8 cellular contexts compared by ENCODE assay signal in the genomic region with DNA sequence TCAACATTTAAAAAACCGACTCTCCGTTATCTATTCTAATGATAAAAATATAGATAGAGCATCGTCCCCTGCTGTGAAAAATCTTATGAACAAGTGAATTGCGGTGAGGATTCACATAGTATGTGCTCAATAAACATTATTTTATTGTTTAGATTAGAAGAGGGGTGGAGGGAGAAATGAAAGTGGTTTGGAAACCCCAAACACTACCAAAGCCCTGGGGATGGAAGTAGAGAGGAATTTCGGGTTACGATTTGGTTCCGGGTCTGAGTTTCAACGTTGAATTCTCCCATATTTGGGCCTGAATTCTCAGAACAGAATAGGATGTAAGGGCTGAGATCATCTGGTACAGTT. TPM values are rescaled to one million over a fixed set of nuclear protein-coding genes. Genes with fewer than 3 reads are reported as not detected.
DNase-seq lines count a peak whose midpoint lies in the region; ATAC-seq and TF ChIP-seq lines count a peak whose summit lies in the region.

No MANE protein-coding gene starts in this region.

- POLR2A ChIA-PET in MCF 10A (lab: Yijun Ruan, JAX): interaction anchor here (0.6 to 3.7 kb wide), 28 partner anchors 9 to 896 kb away, joined by 3 to 72 read pairs (median 4); partner anchors contain the start of genes EYA3, FAM76A, IFI6 and MAP3K6

- H3K36me3 ChIP-seq in cardiac muscle cell (no peaks in the 10 kb centered on the region), mesodermal cell (ENCODE audit: control insufficient read depth, insufficient read depth, low read length) (peaks cover 3% of the 10 kb centered on the region), urinary bladder (ENCODE audit: insufficient read depth) (no peaks in the 10 kb centered on the region)

- H3K27ac ChIP-seq in cardiac muscle cell: peak overlapping the region; percentile 12
- H3K27ac ChIP-seq in mesodermal cell (ENCODE audit: low read depth, low read length, severe bottlenecking): peak overlapping the region; percentile 71
- H3K27ac ChIP-seq in urinary bladder (ENCODE audit: low read depth): peak overlapping the region; percentile 51

- BruUV-seq in MCF 10A (replicated peaks; lab: Mats Ljungman, UMichigan): TSS peak; percentile 94

- ATAC-seq in Right ventricle myocardium superior (ENCODE audit: poor library complexity) (no peak), HG02678 (IDR thresholded peaks at IDR 0.05; ENCODE audit: unreplicated experiment) (no peak)

- H3K36me3 Mint-ChIP-seq in MCF 10A (ENCODE audit: insufficient read depth, unreplicated experiment): no peaks in the 10 kb centered on the region

- intact Hi-C loops in Right ventricle myocardium superior (cut with DNase I) (no loop called here), MCF 10A (cut with micrococcal nuclease) (loop anchor here (5.0 kb wide), 2 partner anchors 60 to 100 kb away; partner anchors contain the start of genes IFI6 and PPP1R8)

- WGBS in mesodermal cell (ENCODE audit: insufficient coverage in 2 of 2), 2 experiments: 17 to 50% methylated on average over 1 to 2 of the region's 8 CpGs
- 8% methylated on average over 8 of the region's 8 CpGs for WGBS in urinary bladder

- H3K9me3 ChIP-seq in cardiac muscle cell (ENCODE audit: low read depth) (no peaks in the 10 kb centered on the region), mesodermal cell (ENCODE audit: control insufficient read depth, low read length) (no peaks in the 10 kb centered on the region)

- CTCF ChIA-PET in MCF 10A (lab: Yijun Ruan, JAX): interaction anchor here (0.7 to 2.2 kb wide), 3 partner anchors 13 to 185 kb away, joined by 3 to 5 read pairs (median 4); partner anchors contain the start of gene FAM76A

- TF ChIP-seq CTCF in cardiac muscle cell (IDR thresholded peaks at IDR 0.05; ENCODE audit: low read depth, low read length) (no peak), MCF 10A (IDR thresholded peaks at IDR 0.05; ENCODE audit: unreplicated experiment) (no peak)

- H3K4me1 ChIP-seq in cardiac muscle cell (ENCODE audit: low read depth): no peaks in the 10 kb centered on the region
- H3K4me1 ChIP-seq in mesodermal cell (ENCODE audit: control insufficient read depth, insufficient read depth, low read length, poor library complexity, severe bottlenecking): peaks cover 9% of the 10 kb centered on the region
- H3K4me1 ChIP-seq in urinary bladder (ENCODE audit: insufficient read depth): no peaks in the 10 kb centered on the region

- H3K27me3 ChIP-seq in cardiac muscle cell: no peaks in the 10 kb centered on the region

- no peak for DNase-seq in cardiac muscle cell (ENCODE audit: low read depth in 1 of 2, low spot score in 1 of 2)
- no peak for DNase-seq in Right ventricle myocardium superior
- no peak for DNase-seq in MCF 10A (ENCODE audit: unreplicated experiment)
- DNase-seq in UCSD-AML1 (lab: John Stamatoyannopoulos, UW; ENCODE audit: unreplicated experiment): no peak
- DNase-seq in NCI-H82 treated with DMSO at 0.1 percent for 48 hours (lab: John Stamatoyannopoulos, UW; ENCODE audit: unreplicated experiment): no peak

- peak overlapping the region; percentile 89 for H3K27ac Mint-ChIP-seq in MCF 10A (ENCODE audit: low read depth, unreplicated experiment)

- no peaks in the 10 kb centered on the region for H3K27me3 Mint-ChIP-seq in MCF 10A (ENCODE audit: insufficient read depth, unreplicated experiment)

- H3K4me3 Mint-ChIP-seq in MCF 10A (ENCODE audit: unreplicated experiment): peak overlapping the region; percentile 85

- H3K4me3 ChIP-seq in cardiac muscle cell (peak overlapping the region; percentile 88), mesodermal cell (ENCODE audit: extremely low read depth, insufficient read depth, low read length, poor library complexity, severe bottlenecking) (peak overlapping the region; percentile 87), urinary bladder (ENCODE audit: low read depth, low read length) (peak overlapping the region; percentile 80)

- H3K4me1 Mint-ChIP-seq in MCF 10A (ENCODE audit: insufficient read depth, unreplicated experiment): peaks cover 14% of the 10 kb centered on the region

- no peaks in the 10 kb centered on the region for H3K9me3 Mint-ChIP-seq in MCF 10A (ENCODE audit: unreplicated experiment)

RNA-seq across cellular contexts. Expression of gene STX12, which starts 0.5 kb away (rescaled TPM):
- total RNA-seq in cardiac muscle cell: 17.8 and 36.5 TPM in 2 replicates
- 18.5 and 22.3 TPM in 2 replicates for polyA plus RNA-seq in cardiac muscle cell
- total RNA-seq in Right ventricle myocardium superior: 19.0 TPM
- 34.6 and 36.1 TPM in 2 replicates for total RNA-seq in MCF 10A (2022)
- 24.2 TPM for polyA plus RNA-seq in mesodermal cell (2013, experiment 1 of 2)
- 25.2 TPM for polyA plus RNA-seq in mesodermal cell (2013, experiment 2 of 2)
- 81.6 TPM for total RNA-seq in urinary bladder
- polyA plus RNA-seq in urinary bladder: 38.4 TPM

RNA-seq across cellular contexts. Expression of gene FAM76A, which starts 46.8 kb away (rescaled TPM):
- total RNA-seq in cardiac muscle cell (12.6 and 13.4 TPM in 2 replicates), Right ventricle myocardium superior (9.8 TPM), MCF 10A (2022) (9.7 and 9.9 TPM in 2 replicates), urinary bladder (18.2 TPM)
- polyA plus RNA-seq in cardiac muscle cell (3.5 and 6.7 TPM in 2 replicates), urinary bladder (8.1 TPM)
- polyA plus RNA-seq in mesodermal cell (2013, experiment 1 of 2): 6.8 TPM
- polyA plus RNA-seq in mesodermal cell (2013, experiment 2 of 2): 6.4 TPM

RNA-seq across cellular contexts. Expression of gene PPP1R8, which starts 58.0 kb away (rescaled TPM):
- total RNA-seq in cardiac muscle cell (47.1 and 58.7 TPM in 2 replicates), Right ventricle myocardium superior (21.3 TPM), MCF 10A (2022) (48.6 and 51.1 TPM in 2 replicates), urinary bladder (36.0 TPM)
- polyA plus RNA-seq in cardiac muscle cell (13.2 and 13.7 TPM in 2 replicates), urinary bladder (46.3 TPM)
- 45.0 TPM for polyA plus RNA-seq in mesodermal cell (2013, experiment 1 of 2)
- polyA plus RNA-seq in mesodermal cell (2013, experiment 2 of 2): 41.7 TPM

Comparison
In these comparisons a context has a peak if more than half of its experiments do, and no peak if none do; other contexts are left out.
1. H3K27ac ChIP-seq: peak in every context shown above with its lines; median percentile 71 in mesodermal cell; 51 in urinary bladder; 12 in cardiac muscle cell.